21 cellular contexts compared by ENCODE assay signal in the genomic region with DNA sequence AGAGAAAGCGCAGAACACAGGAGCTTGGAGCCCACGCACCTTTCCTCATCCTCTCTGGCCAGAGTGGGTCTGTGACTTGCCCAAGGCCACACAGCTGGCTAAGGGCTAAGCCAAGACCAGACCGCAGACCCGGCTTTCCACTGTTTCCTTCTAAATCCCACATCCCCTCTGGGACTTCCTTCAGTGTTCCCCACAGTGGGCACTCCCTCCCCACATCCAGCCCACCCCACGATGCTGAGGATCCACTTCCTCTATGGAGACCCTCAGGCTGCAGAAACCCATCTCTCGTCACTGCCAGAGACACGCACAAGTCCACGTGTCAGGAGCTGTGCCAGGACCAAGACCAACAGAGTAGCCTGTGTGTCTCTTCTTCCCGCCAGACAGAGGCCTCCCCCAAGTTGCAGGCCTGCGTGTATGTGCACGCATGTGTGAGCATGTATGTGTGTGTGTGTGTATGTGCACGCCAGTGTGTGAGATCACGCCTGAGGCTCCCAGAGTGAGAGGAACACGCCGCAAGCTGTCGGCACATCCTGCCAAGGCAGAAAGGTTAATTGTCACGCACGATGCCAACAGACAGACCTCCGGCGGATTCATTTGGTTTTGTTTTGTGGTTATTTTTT. TPM values are rescaled to one million over a fixed set of nuclear protein-coding genes. Genes with fewer than 3 reads are reported as not detected.
DNase-seq lines count a peak whose midpoint lies in the region; ATAC-seq and TF ChIP-seq lines count a peak whose summit lies in the region.
"Had no signal": no experiment of that assay in that cellular context is flagged by ENCODE, and none has a peak within 500 bp of the region (broad histone marks: within the 10 kb centered on the region; RNA-seq: fewer than 3 reads in every experiment).

No MANE protein-coding gene starts in this region.

- peaks cover 2% of the 10 kb centered on the region for H3K9me3 Mint-ChIP-seq in activated naive CD8-positive, alpha-beta T cell treated with anti-CD3 and anti-CD28 coated beads, Interleukin-2, amount 10 ng/mL, durations not matched to agents 7 days and 5 days
- no peaks in the 10 kb centered on the region for H3K9me3 Mint-ChIP-seq in activated naive CD8-positive, alpha-beta T cell treated with anti-CD3 and anti-CD28 coated beads, Interleukin-2, amount 50 U/mL, for 24 hours
- H3K9me3 Mint-ChIP-seq in glutamatergic neuron (ENCODE audit: unreplicated experiment), result no peaks in the 10 kb centered on the region
- H3K9me3 Mint-ChIP-seq: HFFc6 had no signal

- H3K4me1 ChIP-seq in RWPE2 (ENCODE audit: insufficient read depth, poor library complexity, severe bottlenecking), result peaks cover 7% of the 10 kb centered on the region
- H3K4me1 ChIP-seq: breast epithelium had no signal

- POLR2A ChIA-PET in activated naive CD8-positive, alpha-beta T cell treated with anti-CD3 and anti-CD28 coated beads, Interleukin-2, amount 10 ng/mL, durations not matched to agents 7 days and 5 days (lab: Charles Lee), result no interaction called here

- H3K9me3 ChIP-seq in RWPE2 (ENCODE audit: severe bottlenecking), result no peaks in the 10 kb centered on the region
- H3K9me3 ChIP-seq: breast epithelium, ovary, suprapubic skin had no signal

- H3K4me3 ChIP-seq in RWPE2 (ENCODE audit: severe bottlenecking), result no peak overlapping the region
- H3K4me3 ChIP-seq: breast epithelium, ovary, SK-N-MC, suprapubic skin had no signal

- TF ChIP-seq CTCF in RWPE2 (IDR thresholded peaks at IDR 0.05; ENCODE audit: poor library complexity, severe bottlenecking) (no peak), glutamatergic neuron (IDR thresholded peaks at IDR 0.05; ENCODE audit: partially characterized antibody, unreplicated experiment) (no peak), GM10266 (IDR thresholded peaks at IDR 0.05; ENCODE audit: control insufficient read depth, insufficient read depth, low read depth, missing control alignments) (no peak)

- no peaks in the 10 kb centered on the region for H3K27me3 ChIP-seq in RWPE2 (ENCODE audit: insufficient read depth, poor library complexity, severe bottlenecking)
- H3K27me3 ChIP-seq: breast epithelium, ovary, suprapubic skin had no signal

- H3K27ac Mint-ChIP-seq in activated naive CD8-positive, alpha-beta T cell treated with anti-CD3 and anti-CD28 coated beads, Interleukin-2, amount 10 ng/mL, durations not matched to agents 7 days and 5 days, result peak overlapping the region; percentile 47
- H3K27ac Mint-ChIP-seq in activated naive CD8-positive, alpha-beta T cell treated with anti-CD3 and anti-CD28 coated beads, Interleukin-2, amount 50 U/mL, for 24 hours, result no peak overlapping the region
- H3K27ac Mint-ChIP-seq in glutamatergic neuron (ENCODE audit: unreplicated experiment), result no peak overlapping the region
- H3K27ac Mint-ChIP-seq: HFFc6 had no signal

- peaks cover 17% of the 10 kb centered on the region for H3K27me3 Mint-ChIP-seq in activated naive CD8-positive, alpha-beta T cell treated with anti-CD3 and anti-CD28 coated beads, Interleukin-2, amount 10 ng/mL, durations not matched to agents 7 days and 5 days
- H3K27me3 Mint-ChIP-seq in activated naive CD8-positive, alpha-beta T cell treated with anti-CD3 and anti-CD28 coated beads, Interleukin-2, amount 50 U/mL, for 24 hours, result peaks cover 13% of the 10 kb centered on the region
- H3K27me3 Mint-ChIP-seq in glutamatergic neuron (ENCODE audit: unreplicated experiment), result peaks cover 7% of the 10 kb centered on the region

- intact Hi-C loops in sciatic nerve (cut with DNase I), result no loop called here

- in situ Hi-C loops in ACHN (cut with HindIII; ENCODE audit: low pct_ligation_motif_present, low pct_unique_long_range_greater_than_20kb, low sequenced_read_pairs), result no loop called here

- peak; percentile 48 for ATAC-seq in activated naive CD8-positive, alpha-beta T cell treated with anti-CD3 and anti-CD28 coated beads, Interleukin-2, amount 10 ng/mL, durations not matched to agents 7 days and 5 days (ENCODE audit: low read depth)
- no peak for ATAC-seq in activated naive CD8-positive, alpha-beta T cell treated with anti-CD3 and anti-CD28 coated beads, Interleukin-2, amount 50 U/mL, for 24 hours
- ATAC-seq in RWPE2 (ENCODE audit: low read depth) (no peak), sciatic nerve (peak; percentile 13)
- ATAC-seq: left colon had no signal

- peaks cover 43% of the 10 kb centered on the region for H3K36me3 ChIP-seq in RWPE2 (ENCODE audit: low read depth)
- H3K36me3 ChIP-seq: breast epithelium, ovary had no signal

- H3K36me3 Mint-ChIP-seq in activated naive CD8-positive, alpha-beta T cell treated with anti-CD3 and anti-CD28 coated beads, Interleukin-2, amount 10 ng/mL, durations not matched to agents 7 days and 5 days, result no peaks in the 10 kb centered on the region
- no peaks in the 10 kb centered on the region for H3K36me3 Mint-ChIP-seq in activated naive CD8-positive, alpha-beta T cell treated with anti-CD3 and anti-CD28 coated beads, Interleukin-2, amount 50 U/mL, for 24 hours (ENCODE audit: low read depth)
- peaks cover 4% of the 10 kb centered on the region for H3K36me3 Mint-ChIP-seq in glutamatergic neuron (ENCODE audit: unreplicated experiment)

- H3K27ac ChIP-seq in RWPE2 (ENCODE audit: poor library complexity, severe bottlenecking), result no peak overlapping the region
- H3K27ac ChIP-seq: ovary, SK-N-MC, suprapubic skin had no signal

- peaks cover 7% of the 10 kb centered on the region for H3K4me1 Mint-ChIP-seq in activated naive CD8-positive, alpha-beta T cell treated with anti-CD3 and anti-CD28 coated beads, Interleukin-2, amount 10 ng/mL, durations not matched to agents 7 days and 5 days
- H3K4me1 Mint-ChIP-seq in activated naive CD8-positive, alpha-beta T cell treated with anti-CD3 and anti-CD28 coated beads, Interleukin-2, amount 50 U/mL, for 24 hours, result peaks cover 7% of the 10 kb centered on the region
- no peaks in the 10 kb centered on the region for H3K4me1 Mint-ChIP-seq in glutamatergic neuron (ENCODE audit: low read depth, unreplicated experiment)

- no peak for DNase-seq in activated naive CD8-positive, alpha-beta T cell treated with anti-CD3 and anti-CD28 coated beads, Interleukin-2, amount 10 ng/mL, durations not matched to agents 7 days and 5 days
- no peak for DNase-seq in activated naive CD8-positive, alpha-beta T cell treated with anti-CD3 and anti-CD28 coated beads, Interleukin-2, amount 50 U/mL, for 24 hours
- peak; percentile 41 for DNase-seq in RWPE2 (ENCODE audit: low spot score)
- peak; percentile 10 for DNase-seq in glutamatergic neuron
- DNase-seq in sciatic nerve (ENCODE audit: low spot score), result no peak
- no peak for DNase-seq in ACHN
- no peak for DNase-seq in SKM-1 (lab: John Stamatoyannopoulos, UW; ENCODE audit: unreplicated experiment)
- DNase-seq in GM10266 (ENCODE audit: extremely low spot score), result no peak
- DNase-seq: activated gamma-delta T cell treated with Interleukin-2 at 50 U/mL for 16 hours; COR-L47; effector CD4-positive, alpha-beta T cell; HFFc6; left colon; NCI-H146; stimulated activated CD4-positive, alpha-beta T cell treated with anti-CD3 and anti-CD28 coated beads, Interleukin-2, amount 100 ng/mL, for 48 hours; T-helper 9 cell had no signal

- no peak overlapping the region for H3K4me3 Mint-ChIP-seq in activated naive CD8-positive, alpha-beta T cell treated with anti-CD3 and anti-CD28 coated beads, Interleukin-2, amount 10 ng/mL, durations not matched to agents 7 days and 5 days
- H3K4me3 Mint-ChIP-seq in activated naive CD8-positive, alpha-beta T cell treated with anti-CD3 and anti-CD28 coated beads, Interleukin-2, amount 50 U/mL, for 24 hours, result no peak overlapping the region
- no peak overlapping the region for H3K4me3 Mint-ChIP-seq in glutamatergic neuron (ENCODE audit: unreplicated experiment)
- H3K4me3 Mint-ChIP-seq: HFFc6 had no signal

RNA-seq across cellular contexts. Expression of a gene that starts 21.6 kb away (rescaled TPM):
- 1 to 10 TPM; 7.2 to 7.9 TPM for total RNA-seq in activated naive CD8-positive, alpha-beta T cell treated with anti-CD3 and anti-CD28 coated beads, Interleukin-2, amount 10 ng/mL, durations not matched to agents 7 days and 5 days
- 0.44 TPM for total RNA-seq in glutamatergic neuron (ENCODE audit: unreplicated experiment)
- total RNA-seq in sciatic nerve, result 24.2 TPM
- total RNA-seq: HFFc6, NCI-H460 had no signal

Comparison
In these comparisons a context has a peak if more than half of its experiments do, and no peak if none do; other contexts are left out.
1. ATAC-seq: peak in activated naive CD8-positive, alpha-beta T cell treated with anti-CD3 and anti-CD28 coated beads, Interleukin-2, amount 10 ng/mL, durations not matched to agents 7 days and 5 days (single experiment) and sciatic nerve (single experiment); none in activated naive CD8-positive, alpha-beta T cell treated with anti-CD3 and anti-CD28 coated beads, Interleukin-2, amount 50 U/mL, for 24 hours (single experiment) and RWPE2 (single experiment).
2. DNase-seq: peak in RWPE2 (single experiment) and glutamatergic neuron (single experiment); none in activated naive CD8-positive, alpha-beta T cell treated with anti-CD3 and anti-CD28 coated beads, Interleukin-2, amount 10 ng/mL, durations not matched to agents 7 days and 5 days (single experiment), activated naive CD8-positive, alpha-beta T cell treated with anti-CD3 and anti-CD28 coated beads, Interleukin-2, amount 50 U/mL, for 24 hours (single experiment), sciatic nerve (single experiment), ACHN (single experiment), SKM-1 (single experiment) and GM10266 (single experiment).